Comparison of ENCODE assay signal across 14 cellular contexts in genomic region chr10:131213651-131214505, GRCh38.
DNase-seq lines count a peak whose midpoint lies in the region; ATAC-seq and TF ChIP-seq lines count a peak whose summit lies in the region.
"Had no signal": no experiment of that assay in that cellular context is flagged by ENCODE, and none has a peak within 500 bp of the region (broad histone marks: within the 10 kb centered on the region; RNA-seq: fewer than 3 reads in every experiment).

No MANE protein-coding gene starts in this region.

- peak; percentile 19; the same call in 1 of the 2 replicates for ATAC-seq in Panc1
- no peak for ATAC-seq in HG03442 (IDR thresholded peaks at IDR 0.05; ENCODE audit: unreplicated experiment)
- ATAC-seq: CD8-positive, alpha-beta T cell had no signal

- POLR2A ChIA-PET in Panc1 (lab: Charles Lee) = no interaction called here

- H3K9me3 ChIP-seq in BLaER1 treated with 17β-estradiol and CSF1 and Interleukin-3, amounts not matched to agents 10 nM and 100 nM (replicated peaks in 1 of 11) = no peaks in the 10 kb centered on the region
- H3K9me3 ChIP-seq in Panc1 (ENCODE audit: control insufficient read depth, insufficient read depth, low read depth, low read length) = no peaks in the 10 kb centered on the region

- no peak for DNase-seq in Panc1 (ENCODE audit: low read depth, low spot score)
- DNase-seq in left kidney (ENCODE audit: low read depth, low spot score) = peak; percentile 43
- DNase-seq in posterior vena cava (ENCODE audit: low spot score) = peak; percentile 45
- DNase-seq in SHP77 treated with DMSO at 0.1 percent for 48 hours (lab: John Stamatoyannopoulos, UW) = no peak
- DNase-seq in NCI-H1436 treated with DMSO at 0.1 percent for 48 hours (lab: John Stamatoyannopoulos, UW) = no peak
- DNase-seq: ACHN, DND-41, GDM1, H7, NCI-H446, SIG-M5 had no signal

- in situ Hi-C loops in Panc1 (cut with HindIII; ENCODE audit: low pct_unique_long_range_greater_than_20kb, low sequenced_read_pairs) = no loop called here

- CTCF ChIA-PET in Panc1 (lab: Charles Lee) = no interaction called here

- H3K4me1 ChIP-seq in BLaER1 treated with 17β-estradiol and CSF1 and Interleukin-3, amounts not matched to agents 10 nM and 100 nM = peaks cover 16 to 98% (median 93%) of the 10 kb centered on the region in 10 experiments
- H3K4me1 ChIP-seq in Panc1 (ENCODE audit: control insufficient read depth, insufficient read depth, low read length) = no peaks in the 10 kb centered on the region

- H3K4me3 ChIP-seq in BLaER1 treated with 17β-estradiol and CSF1 and Interleukin-3, amounts not matched to agents 10 nM and 100 nM = no peak overlapping the region
- no peak overlapping the region for H3K4me3 ChIP-seq in Panc1 (ENCODE audit: low read depth in 2 of 2, low read length in 2 of 2)

- H3K27ac ChIP-seq in BLaER1 treated with 17β-estradiol and CSF1 and Interleukin-3, amounts not matched to agents 10 nM and 100 nM = peak overlapping the region in 7 of 11 experiments; percentile 2 to 62 (median 36); a peak in 10 of 22 replicates
- no peak overlapping the region for H3K27ac ChIP-seq in Panc1 (ENCODE audit: low read length)

- H3K4me2 ChIP-seq in BLaER1 treated with 17β-estradiol and CSF1 and Interleukin-3, amounts not matched to agents 10 nM and 100 nM = peak overlapping the region in 9 of 11 experiments; percentile 48 to 98 (median 83); a peak in 18 of 22 replicates

- no TSS peak for BruUV-seq in Panc1 (replicated peaks; lab: Mats Ljungman, UMichigan)

- intact Hi-C loops in Panc1 (cut with micrococcal nuclease; ENCODE audit: unreplicated experiment) = no loop called here
- intact Hi-C loops in posterior vena cava (cut with DNase I) = no loop called here

- H4K20me1 ChIP-seq in BLaER1 treated with 17β-estradiol and CSF1 and Interleukin-3, amounts not matched to agents 10 nM and 100 nM = no peaks in the 10 kb centered on the region; a peak in 1 of 22 replicates

- H3K27me3 ChIP-seq in BLaER1 treated with 17β-estradiol and CSF1 and Interleukin-3, amounts not matched to agents 10 nM and 100 nM = no peaks in the 10 kb centered on the region
- peaks cover 6% of the 10 kb centered on the region for H3K27me3 ChIP-seq in Panc1 (ENCODE audit: control insufficient read depth, insufficient read depth, low read length)

- H3K9ac ChIP-seq in BLaER1 treated with 17β-estradiol and CSF1 and Interleukin-3, amounts not matched to agents 10 nM and 100 nM = peak overlapping the region in 4 of 11 experiments; percentile 1 to 49 (median 33); a peak in 5 of 22 replicates

- H3K36me3 ChIP-seq in BLaER1 treated with 17β-estradiol and CSF1 and Interleukin-3, amounts not matched to agents 10 nM and 100 nM = 0 out of 22 replicates have a peak, but pooled peaks cover 0 to 9% (median 0%) of the 10 kb centered on the region in 11 experiments
- H3K36me3 ChIP-seq in Panc1 (ENCODE audit: control insufficient read depth, insufficient read depth, low read length) = no peaks in the 10 kb centered on the region

- no peak for TF ChIP-seq CTCF in Panc1 (IDR thresholded peaks at IDR 0.05)

Comparison
In these comparisons a context has a peak if more than half of its experiments do, and no peak if none do; other contexts are left out.
1. DNase-seq: peak in left kidney (single experiment) and posterior vena cava (single experiment); none in Panc1 (single experiment), SHP77 treated with DMSO at 0.1 percent for 48 hours (single experiment) and NCI-H1436 treated with DMSO at 0.1 percent for 48 hours (single experiment).